In genomic region chr22:50474711-50475651, GRCh38 we compare ENCODE assay signal across 8 cellular contexts. TPM values are rescaled to one million over a fixed set of nuclear protein-coding genes. Genes with fewer than 3 reads are reported as not detected.
DNase-seq lines count a peak whose midpoint lies in the region; ATAC-seq and TF ChIP-seq lines count a peak whose summit lies in the region.

SBF1 (minus strand) TSS chr22:50475035; CDS start chr22:50474840, 195 bp downstream.

- intact Hi-C loops in activated B cell treated with CpG ODN at 0.5 μM for 24 hours (cut with micrococcal nuclease): loop anchor here (1.0 to 10.0 kb wide), 7 partner anchors 32 to 540 kb away; partner anchors contain the start of genes LMF2, SCO2, TUBGCP6 and TYMP

- H3K4me3 ChIP-seq in cardiac fibroblast (replicated peaks in 1 of 2; ENCODE audit: low read depth in 2 of 2, low read length in 2 of 2) (peak within 1 kb of the TSS; percentile 52 to 67), skin epidermis (peak within 1 kb of the TSS; percentile 49 to 94 (median 93))

- peak within 1 kb of the TSS; percentile 62 to 97 (median 88) for H3K27ac ChIP-seq in skin epidermis

- POLR2A ChIA-PET in activated B cell treated with CpG ODN at 0.5 μM for 24 hours (lab: Charles Lee): no interaction called here

- CTCF ChIA-PET in activated B cell treated with CpG ODN at 0.5 μM for 24 hours (lab: Charles Lee): no interaction called here

- peaks cover 48% of the 10 kb centered on the region for H3K4me1 Mint-ChIP-seq in activated B cell treated with CpG ODN at 0.5 μM for 24 hours

- no peak for TF ChIP-seq CTCF in activated B cell treated with CpG ODN at 0.5 μM for 24 hours (IDR thresholded peaks at IDR 0.05)
- TF ChIP-seq CTCF in cardiac fibroblast (IDR thresholded peaks at IDR 0.05; ENCODE audit: low read depth, low read length): no peak

- ATAC-seq in HG03045 (IDR thresholded peaks at IDR 0.05; ENCODE audit: unreplicated experiment) (peak; percentile 73), activated B cell treated with CpG ODN at 0.5 μM for 24 hours (ENCODE audit: low read depth) (peak; percentile 79)

- peaks cover 2% of the 10 kb centered on the region for H3K36me3 Mint-ChIP-seq in activated B cell treated with CpG ODN at 0.5 μM for 24 hours (ENCODE audit: low read depth)

- peak within 1 kb of the TSS; percentile 88 for H3K4me3 Mint-ChIP-seq in activated B cell treated with CpG ODN at 0.5 μM for 24 hours

- DNase-seq in NCI-H2107 treated with DMSO at 0.1 percent for 48 hours (lab: John Stamatoyannopoulos, UW; ENCODE audit: unreplicated experiment) (peak; percentile 39), NCI-H2107 (lab: John Stamatoyannopoulos, UW) (no peak), NCI-H2227 (lab: John Stamatoyannopoulos, UW; ENCODE audit: unreplicated experiment) (peak; percentile 91), activated B cell treated with CpG ODN at 0.5 μM for 24 hours (peak; percentile 89), cardiac fibroblast (ENCODE audit: low read depth in 2 of 2) (peak; percentile 86 to 92), iPS-NIHi11 (ENCODE audit: low spot score) (peak; percentile 99)

- H3K27me3 Mint-ChIP-seq in activated B cell treated with CpG ODN at 0.5 μM for 24 hours: no peaks in the 10 kb centered on the region

- H3K27ac Mint-ChIP-seq in activated B cell treated with CpG ODN at 0.5 μM for 24 hours: peak within 1 kb of the TSS; percentile 78

- no peaks in the 10 kb centered on the region for H3K9me3 Mint-ChIP-seq in activated B cell treated with CpG ODN at 0.5 μM for 24 hours

RNA-seq across cellular contexts. Expression of gene SBF1, which starts in this region (rescaled TPM):
- 114 and 144 TPM in 2 replicates for total RNA-seq in activated B cell treated with CpG ODN at 0.5 μM for 24 hours
